In genomic region chr20:31260326-31260932, GRCh38 we compare ENCODE assay signal across 1 cellular context.
TF ChIP-seq lines count a peak whose summit lies in the region.

No MANE protein-coding gene starts in this region.

TF ChIP-seq in HEK293, 187 proteins besides CTCF, POLR2A, EP300 and RAD21 (continued from another document):
- TF ChIP-seq REST (tag by site-specific recombination; IDR thresholded peaks at IDR 0.05) (no peak), ZNF426 (tag by site-specific recombination; IDR thresholded peaks at IDR 0.05) (no peak), ZNF654 (tag by site-specific recombination; IDR thresholded peaks at IDR 0.05; ENCODE audit: low read depth) (peak; percentile 85)
